Comparison of ENCODE assay signal across 8 cellular contexts in the genomic region with DNA sequence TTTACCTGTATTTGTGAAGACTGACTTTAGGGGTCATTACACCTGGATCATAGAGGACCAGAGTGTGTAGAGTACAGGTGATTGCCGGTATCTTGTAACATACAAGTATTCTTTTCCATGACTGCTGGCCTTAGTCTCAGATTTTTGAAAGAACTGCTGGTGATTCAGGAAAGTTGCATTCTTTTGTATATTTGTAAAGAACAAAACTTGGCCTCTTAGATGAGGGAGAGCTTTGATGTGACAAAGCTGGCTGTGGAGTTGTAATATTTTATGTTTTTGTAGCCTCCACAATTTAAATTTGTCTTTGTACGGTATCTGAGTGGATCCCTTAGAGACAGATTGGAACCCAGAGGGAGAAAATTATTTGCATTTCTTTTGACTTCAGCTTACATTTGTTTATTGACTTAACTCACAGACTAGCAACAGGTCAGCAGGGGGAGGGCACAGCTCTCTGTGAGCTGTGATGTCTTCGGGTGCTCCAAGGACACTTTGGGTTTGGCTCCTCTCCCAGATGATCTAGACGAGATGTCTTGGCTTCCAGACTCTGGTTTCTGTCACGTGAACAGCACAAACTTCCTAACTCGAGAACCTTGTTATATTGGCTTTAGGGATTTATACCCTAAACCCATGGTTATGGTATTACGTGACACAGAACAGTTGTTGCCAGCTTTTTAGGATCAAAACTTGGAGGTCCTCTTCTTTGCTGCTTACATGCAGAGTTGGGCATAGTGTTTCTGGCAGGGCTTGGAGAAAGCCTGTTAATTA.
DNase-seq lines count a peak whose midpoint lies in the region; ATAC-seq and TF ChIP-seq lines count a peak whose summit lies in the region.

No MANE protein-coding gene starts in this region.

- H3K9me3 ChIP-seq in right atrium auricular region: no peaks in the 10 kb centered on the region

- ATAC-seq in HG02973 (IDR thresholded peaks at IDR 0.05; ENCODE audit: unreplicated experiment) (peak; percentile 22), WTC11 (peak; percentile 50; the same call in 1 of the 2 replicates), GM19467 (IDR thresholded peaks at IDR 0.05; ENCODE audit: unreplicated experiment) (no peak), HG02610 (IDR thresholded peaks at IDR 0.05; ENCODE audit: unreplicated experiment) (no peak)

- peaks cover 0 to 76% of the 10 kb centered on the region in 2 donors for H3K4me1 ChIP-seq in right atrium auricular region

- H3K36me3 Mint-ChIP-seq in WTC11: no peaks in the 10 kb centered on the region

- H3K4me3 Mint-ChIP-seq in WTC11: no peak overlapping the region

- peaks cover 8% of the 10 kb centered on the region; the same call in 1 of the 2 replicates for H3K9me3 Mint-ChIP-seq in WTC11

- peak overlapping the region; percentile 81 to 91 for H3K27ac ChIP-seq in right atrium auricular region

- DNase-seq in WTC11 (ENCODE audit: low spot score): no peak
- peak; percentile 80 for DNase-seq in right atrium auricular region (ENCODE audit: low spot score)
- peak; percentile 52 for DNase-seq in superior temporal gyrus (ENCODE audit: extremely low spot score)
- DNase-seq in stimulated activated CD4-positive, alpha-beta T cell treated with anti-CD3 and anti-CD28 coated beads, Interleukin-1b, Interleukin-23, amount 100 ng/mL, for 48 hours: no peak
- DNase-seq in NCI-H1694 (lab: John Stamatoyannopoulos, UW): no peak

- no peak overlapping the region for H3K27ac Mint-ChIP-seq in WTC11

- peaks cover 29% of the 10 kb centered on the region for H3K4me1 Mint-ChIP-seq in WTC11

- no peak for TF ChIP-seq CTCF in WTC11 (IDR thresholded peaks at IDR 0.05)
- TF ChIP-seq CTCF in right atrium auricular region (IDR thresholded peaks at IDR 0.05): peak in 1 of 2 donors; percentile 16

- H3K27me3 ChIP-seq in right atrium auricular region: no peaks in the 10 kb centered on the region

- H3K4me3 ChIP-seq in right atrium auricular region: no peak overlapping the region

- no peaks in the 10 kb centered on the region for H3K36me3 ChIP-seq in right atrium auricular region

- POLR2A ChIA-PET in WTC11 (lab: Charles Lee): no interaction called here

- no peaks in the 10 kb centered on the region for H3K27me3 Mint-ChIP-seq in WTC11 (ENCODE audit: low read depth)

- CTCF ChIA-PET in WTC11 (lab: Charles Lee): interaction anchor here (1.2 kb wide), 1 partner anchor 9 kb away, joined by 4 read pairs; no protein-coding TSS in a partner anchor

TF ChIP-seq in WTC11, 78 proteins besides CTCF, POLR2A, EP300 and RAD21:
- TF ChIP-seq HMGA2 (CRISPR knock-in tag; IDR thresholded peaks at IDR 0.05) (no peak), CREB1 (CRISPR knock-in tag; IDR thresholded peaks at IDR 0.05) (no peak), SMAD4 (CRISPR knock-in tag; IDR thresholded peaks at IDR 0.05) (no peak), JUN (CRISPR knock-in tag; IDR thresholded peaks at IDR 0.05) (no peak), KAT7 (CRISPR knock-in tag; IDR thresholded peaks at IDR 0.05; ENCODE audit: borderline replicate concordance) (no peak), TEAD4 (CRISPR knock-in tag; IDR thresholded peaks at IDR 0.05) (no peak), OVOL2 (CRISPR knock-in tag; IDR thresholded peaks at IDR 0.05; ENCODE audit: borderline replicate concordance) (no peak), GABPB1 (CRISPR knock-in tag; IDR thresholded peaks at IDR 0.05) (no peak), ZNF219 (CRISPR knock-in tag; IDR thresholded peaks at IDR 0.05; ENCODE audit: borderline replicate concordance) (no peak), FOXK1 (CRISPR knock-in tag; IDR thresholded peaks at IDR 0.05) (no peak), SOX15 (CRISPR knock-in tag; IDR thresholded peaks at IDR 0.05) (no peak), ATF1 (CRISPR knock-in tag; IDR thresholded peaks at IDR 0.05) (no peak)
- TF ChIP-seq, protein P1, sequence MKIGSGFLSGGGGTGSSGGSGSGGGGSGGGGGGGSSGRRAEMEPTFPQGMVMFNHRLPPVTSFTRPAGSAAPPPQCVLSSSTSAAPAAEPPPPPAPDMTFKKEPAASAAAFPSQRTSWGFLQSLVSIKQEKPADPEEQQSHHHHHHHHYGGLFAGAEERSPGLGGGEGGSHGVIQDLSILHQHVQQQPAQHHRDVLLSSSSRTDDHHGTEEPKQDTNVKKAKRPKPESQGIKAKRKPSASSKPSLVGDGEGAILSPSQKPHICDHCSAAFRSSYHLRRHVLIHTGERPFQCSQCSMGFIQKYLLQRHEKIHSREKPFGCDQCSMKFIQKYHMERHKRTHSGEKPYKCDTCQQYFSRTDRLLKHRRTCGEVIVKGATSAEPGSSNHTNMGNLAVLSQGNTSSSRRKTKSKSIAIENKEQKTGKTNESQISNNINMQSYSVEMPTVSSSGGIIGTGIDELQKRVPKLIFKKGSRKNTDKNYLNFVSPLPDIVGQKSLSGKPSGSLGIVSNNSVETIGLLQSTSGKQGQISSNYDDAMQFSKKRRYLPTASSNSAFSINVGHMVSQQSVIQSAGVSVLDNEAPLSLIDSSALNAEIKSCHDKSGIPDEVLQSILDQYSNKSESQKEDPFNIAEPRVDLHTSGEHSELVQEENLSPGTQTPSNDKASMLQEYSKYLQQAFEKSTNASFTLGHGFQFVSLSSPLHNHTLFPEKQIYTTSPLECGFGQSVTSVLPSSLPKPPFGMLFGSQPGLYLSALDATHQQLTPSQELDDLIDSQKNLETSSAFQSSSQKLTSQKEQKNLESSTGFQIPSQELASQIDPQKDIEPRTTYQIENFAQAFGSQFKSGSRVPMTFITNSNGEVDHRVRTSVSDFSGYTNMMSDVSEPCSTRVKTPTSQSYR (CRISPR knock-in tag; IDR thresholded peaks at IDR 0.05): no peak
- TF ChIP-seq, protein P2, sequence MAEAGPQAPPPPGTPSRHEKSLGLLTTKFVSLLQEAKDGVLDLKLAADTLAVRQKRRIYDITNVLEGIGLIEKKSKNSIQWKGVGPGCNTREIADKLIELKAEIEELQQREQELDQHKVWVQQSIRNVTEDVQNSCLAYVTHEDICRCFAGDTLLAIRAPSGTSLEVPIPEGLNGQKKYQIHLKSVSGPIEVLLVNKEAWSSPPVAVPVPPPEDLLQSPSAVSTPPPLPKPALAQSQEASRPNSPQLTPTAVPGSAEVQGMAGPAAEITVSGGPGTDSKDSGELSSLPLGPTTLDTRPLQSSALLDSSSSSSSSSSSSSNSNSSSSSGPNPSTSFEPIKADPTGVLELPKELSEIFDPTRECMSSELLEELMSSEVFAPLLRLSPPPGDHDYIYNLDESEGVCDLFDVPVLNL (CRISPR knock-in tag; IDR thresholded peaks at IDR 0.05; ENCODE audit: borderline replicate concordance, low read depth): no peak
- TF ChIP-seq, protein P3, sequence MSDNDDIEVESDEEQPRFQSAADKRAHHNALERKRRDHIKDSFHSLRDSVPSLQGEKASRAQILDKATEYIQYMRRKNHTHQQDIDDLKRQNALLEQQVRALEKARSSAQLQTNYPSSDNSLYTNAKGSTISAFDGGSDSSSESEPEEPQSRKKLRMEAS (CRISPR knock-in tag; IDR thresholded peaks at IDR 0.05): no peak
- TF ChIP-seq, protein P4, sequence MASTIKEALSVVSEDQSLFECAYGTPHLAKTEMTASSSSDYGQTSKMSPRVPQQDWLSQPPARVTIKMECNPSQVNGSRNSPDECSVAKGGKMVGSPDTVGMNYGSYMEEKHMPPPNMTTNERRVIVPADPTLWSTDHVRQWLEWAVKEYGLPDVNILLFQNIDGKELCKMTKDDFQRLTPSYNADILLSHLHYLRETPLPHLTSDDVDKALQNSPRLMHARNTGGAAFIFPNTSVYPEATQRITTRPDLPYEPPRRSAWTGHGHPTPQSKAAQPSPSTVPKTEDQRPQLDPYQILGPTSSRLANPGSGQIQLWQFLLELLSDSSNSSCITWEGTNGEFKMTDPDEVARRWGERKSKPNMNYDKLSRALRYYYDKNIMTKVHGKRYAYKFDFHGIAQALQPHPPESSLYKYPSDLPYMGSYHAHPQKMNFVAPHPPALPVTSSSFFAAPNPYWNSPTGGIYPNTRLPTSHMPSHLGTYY (CRISPR knock-in tag; IDR thresholded peaks at IDR 0.05): no peak
- TF ChIP-seq, protein P5, sequence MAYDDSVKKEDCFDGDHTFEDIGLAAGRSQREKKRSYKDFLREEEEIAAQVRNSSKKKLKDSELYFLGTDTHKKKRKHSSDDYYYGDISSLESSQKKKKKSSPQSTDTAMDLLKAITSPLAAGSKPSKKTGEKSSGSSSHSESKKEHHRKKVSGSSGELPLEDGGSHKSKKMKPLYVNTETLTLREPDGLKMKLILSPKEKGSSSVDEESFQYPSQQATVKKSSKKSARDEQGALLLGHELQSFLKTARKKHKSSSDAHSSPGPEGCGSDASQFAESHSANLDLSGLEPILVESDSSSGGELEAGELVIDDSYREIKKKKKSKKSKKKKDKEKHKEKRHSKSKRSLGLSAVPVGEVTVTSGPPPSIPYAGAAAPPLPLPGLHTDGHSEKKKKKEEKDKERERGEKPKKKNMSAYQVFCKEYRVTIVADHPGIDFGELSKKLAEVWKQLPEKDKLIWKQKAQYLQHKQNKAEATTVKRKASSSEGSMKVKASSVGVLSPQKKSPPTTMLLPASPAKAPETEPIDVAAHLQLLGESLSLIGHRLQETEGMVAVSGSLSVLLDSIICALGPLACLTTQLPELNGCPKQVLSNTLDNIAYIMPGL (CRISPR knock-in tag; IDR thresholded peaks at IDR 0.05): no peak
- TF ChIP-seq, protein P6, sequence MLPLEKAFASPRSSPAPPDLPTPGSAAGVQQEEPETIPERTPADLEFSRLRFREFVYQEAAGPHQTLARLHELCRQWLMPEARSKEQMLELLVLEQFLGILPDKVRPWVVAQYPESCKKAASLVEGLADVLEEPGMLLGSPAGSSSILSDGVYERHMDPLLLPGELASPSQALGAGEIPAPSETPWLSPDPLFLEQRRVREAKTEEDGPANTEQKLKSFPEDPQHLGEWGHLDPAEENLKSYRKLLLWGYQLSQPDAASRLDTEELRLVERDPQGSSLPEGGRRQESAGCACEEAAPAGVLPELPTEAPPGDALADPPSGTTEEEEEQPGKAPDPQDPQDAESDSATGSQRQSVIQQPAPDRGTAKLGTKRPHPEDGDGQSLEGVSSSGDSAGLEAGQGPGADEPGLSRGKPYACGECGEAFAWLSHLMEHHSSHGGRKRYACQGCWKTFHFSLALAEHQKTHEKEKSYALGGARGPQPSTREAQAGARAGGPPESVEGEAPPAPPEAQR (CRISPR knock-in tag; IDR thresholded peaks at IDR 0.05): no peak
TF ChIP-seq in WTC11: peak in this region for 0.

Comparison
In these comparisons a context has a peak if more than half of its experiments do, and no peak if none do; other contexts are left out.
1. ATAC-seq: peak in HG02973 (single experiment) and WTC11 (single experiment); none in GM19467 (single experiment) and HG02610 (single experiment).
2. DNase-seq: peak in right atrium auricular region (single experiment) and superior temporal gyrus (single experiment); none in WTC11 (single experiment), stimulated activated CD4-positive, alpha-beta T cell treated with anti-CD3 and anti-CD28 coated beads, Interleukin-1b, Interleukin-23, amount 100 ng/mL, for 48 hours (single experiment) and NCI-H1694 (single experiment).